Comparison of ENCODE assay signal across 1 cellular context in the genomic region with DNA sequence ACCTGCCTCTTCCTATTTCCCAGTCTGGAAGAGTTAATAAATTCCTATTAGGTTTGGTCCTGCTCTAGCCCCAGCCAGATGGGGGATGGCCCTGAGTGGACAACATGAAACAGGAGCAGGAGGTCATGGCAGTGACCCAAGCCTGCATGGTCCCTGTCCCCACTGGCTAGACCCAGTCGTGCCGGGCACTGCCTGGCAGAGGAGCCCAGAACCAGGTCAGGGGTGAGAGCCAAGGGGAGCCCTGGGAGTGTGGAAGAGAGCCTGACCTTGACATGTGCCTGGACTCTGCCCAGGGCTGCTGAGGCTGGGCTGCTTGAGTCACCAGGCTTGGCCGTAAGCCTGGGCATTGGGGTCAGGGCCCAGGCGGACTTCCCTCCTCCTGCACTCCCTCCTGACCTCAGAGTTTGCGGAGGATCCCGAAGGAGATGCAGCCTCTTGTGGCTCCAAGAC.
TF ChIP-seq lines count a peak whose summit lies in the region.

No MANE protein-coding gene starts in this region.

TF ChIP-seq in HepG2, 621 proteins besides CTCF, POLR2A, EP300 and RAD21 (continued from another document):
- TF ChIP-seq CSRNP1 (CRISPR knock-in tag; IDR thresholded peaks at IDR 0.05), result 0 out of 2 replicates have a peak, but pooled peaks have one; percentile 39
- TF ChIP-seq ZNF225 (CRISPR knock-in tag; IDR thresholded peaks at IDR 0.05), result peak; percentile 19; the same call in 1 of the 2 replicates
- TF ChIP-seq KLF12 (CRISPR knock-in tag; IDR thresholded peaks at IDR 0.05; ENCODE audit: borderline replicate concordance), result no peak
- TF ChIP-seq, protein P1, sequence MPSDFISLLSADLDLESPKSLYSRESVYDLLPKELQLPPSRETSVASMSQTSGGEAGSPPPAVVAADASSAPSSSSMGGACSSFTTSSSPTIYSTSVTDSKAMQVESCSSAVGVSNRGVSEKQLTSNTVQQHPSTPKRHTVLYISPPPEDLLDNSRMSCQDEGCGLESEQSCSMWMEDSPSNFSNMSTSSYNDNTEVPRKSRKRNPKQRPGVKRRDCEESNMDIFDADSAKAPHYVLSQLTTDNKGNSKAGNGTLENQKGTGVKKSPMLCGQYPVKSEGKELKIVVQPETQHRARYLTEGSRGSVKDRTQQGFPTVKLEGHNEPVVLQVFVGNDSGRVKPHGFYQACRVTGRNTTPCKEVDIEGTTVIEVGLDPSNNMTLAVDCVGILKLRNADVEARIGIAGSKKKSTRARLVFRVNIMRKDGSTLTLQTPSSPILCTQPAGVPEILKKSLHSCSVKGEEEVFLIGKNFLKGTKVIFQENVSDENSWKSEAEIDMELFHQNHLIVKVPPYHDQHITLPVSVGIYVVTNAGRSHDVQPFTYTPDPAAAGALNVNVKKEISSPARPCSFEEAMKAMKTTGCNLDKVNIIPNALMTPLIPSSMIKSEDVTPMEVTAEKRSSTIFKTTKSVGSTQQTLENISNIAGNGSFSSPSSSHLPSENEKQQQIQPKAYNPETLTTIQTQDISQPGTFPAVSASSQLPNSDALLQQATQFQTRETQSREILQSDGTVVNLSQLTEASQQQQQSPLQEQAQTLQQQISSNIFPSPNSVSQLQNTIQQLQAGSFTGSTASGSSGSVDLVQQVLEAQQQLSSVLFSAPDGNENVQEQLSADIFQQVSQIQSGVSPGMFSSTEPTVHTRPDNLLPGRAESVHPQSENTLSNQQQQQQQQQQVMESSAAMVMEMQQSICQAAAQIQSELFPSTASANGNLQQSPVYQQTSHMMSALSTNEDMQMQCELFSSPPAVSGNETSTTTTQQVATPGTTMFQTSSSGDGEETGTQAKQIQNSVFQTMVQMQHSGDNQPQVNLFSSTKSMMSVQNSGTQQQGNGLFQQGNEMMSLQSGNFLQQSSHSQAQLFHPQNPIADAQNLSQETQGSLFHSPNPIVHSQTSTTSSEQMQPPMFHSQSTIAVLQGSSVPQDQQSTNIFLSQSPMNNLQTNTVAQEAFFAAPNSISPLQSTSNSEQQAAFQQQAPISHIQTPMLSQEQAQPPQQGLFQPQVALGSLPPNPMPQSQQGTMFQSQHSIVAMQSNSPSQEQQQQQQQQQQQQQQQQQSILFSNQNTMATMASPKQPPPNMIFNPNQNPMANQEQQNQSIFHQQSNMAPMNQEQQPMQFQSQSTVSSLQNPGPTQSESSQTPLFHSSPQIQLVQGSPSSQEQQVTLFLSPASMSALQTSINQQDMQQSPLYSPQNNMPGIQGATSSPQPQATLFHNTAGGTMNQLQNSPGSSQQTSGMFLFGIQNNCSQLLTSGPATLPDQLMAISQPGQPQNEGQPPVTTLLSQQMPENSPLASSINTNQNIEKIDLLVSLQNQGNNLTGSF (CRISPR knock-in tag; IDR thresholded peaks at IDR 0.05), result no peak
- no peak for TF ChIP-seq ZMAT3 (CRISPR knock-in tag; conservative IDR thresholded peaks at IDR 0.05)
- TF ChIP-seq NCOA2 (CRISPR knock-in tag; IDR thresholded peaks at IDR 0.05), result no peak
- TF ChIP-seq BHLHE40 (IDR thresholded peaks at IDR 0.05; ENCODE audit: low read length), result peak; percentile 88
- peak; percentile 72 for TF ChIP-seq ARID5B (CRISPR knock-in tag; IDR thresholded peaks at IDR 0.05)
- peak; percentile 55; the same call in 1 of the 2 replicates for TF ChIP-seq BCL6 (CRISPR knock-in tag; IDR thresholded peaks at IDR 0.05)
- TF ChIP-seq, protein P2, sequence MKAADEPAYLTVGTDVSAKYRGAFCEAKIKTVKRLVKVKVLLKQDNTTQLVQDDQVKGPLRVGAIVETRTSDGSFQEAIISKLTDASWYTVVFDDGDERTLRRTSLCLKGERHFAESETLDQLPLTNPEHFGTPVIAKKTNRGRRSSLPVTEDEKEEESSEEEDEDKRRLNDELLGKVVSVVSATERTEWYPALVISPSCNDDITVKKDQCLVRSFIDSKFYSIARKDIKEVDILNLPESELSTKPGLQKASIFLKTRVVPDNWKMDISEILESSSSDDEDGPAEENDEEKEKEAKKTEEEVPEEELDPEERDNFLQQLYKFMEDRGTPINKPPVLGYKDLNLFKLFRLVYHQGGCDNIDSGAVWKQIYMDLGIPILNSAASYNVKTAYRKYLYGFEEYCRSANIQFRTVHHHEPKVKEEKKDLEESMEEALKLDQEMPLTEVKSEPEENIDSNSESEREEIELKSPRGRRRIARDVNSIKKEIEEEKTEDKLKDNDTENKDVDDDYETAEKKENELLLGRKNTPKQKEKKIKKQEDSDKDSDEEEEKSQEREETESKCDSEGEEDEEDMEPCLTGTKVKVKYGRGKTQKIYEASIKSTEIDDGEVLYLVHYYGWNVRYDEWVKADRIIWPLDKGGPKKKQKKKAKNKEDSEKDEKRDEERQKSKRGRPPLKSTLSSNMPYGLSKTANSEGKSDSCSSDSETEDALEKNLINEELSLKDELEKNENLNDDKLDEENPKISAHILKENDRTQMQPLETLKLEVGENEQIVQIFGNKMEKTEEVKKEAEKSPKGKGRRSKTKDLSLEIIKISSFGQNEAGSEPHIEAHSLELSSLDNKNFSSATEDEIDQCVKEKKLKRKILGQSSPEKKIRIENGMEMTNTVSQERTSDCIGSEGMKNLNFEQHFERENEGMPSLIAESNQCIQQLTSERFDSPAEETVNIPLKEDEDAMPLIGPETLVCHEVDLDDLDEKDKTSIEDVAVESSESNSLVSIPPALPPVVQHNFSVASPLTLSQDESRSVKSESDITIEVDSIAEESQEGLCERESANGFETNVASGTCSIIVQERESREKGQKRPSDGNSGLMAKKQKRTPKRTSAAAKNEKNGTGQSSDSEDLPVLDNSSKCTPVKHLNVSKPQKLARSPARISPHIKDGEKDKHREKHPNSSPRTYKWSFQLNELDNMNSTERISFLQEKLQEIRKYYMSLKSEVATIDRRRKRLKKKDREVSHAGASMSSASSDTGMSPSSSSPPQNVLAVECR (CRISPR knock-in tag; IDR thresholded peaks at IDR 0.05; ENCODE audit: borderline replicate concordance), result no peak
- TF ChIP-seq ZBTB38 (CRISPR knock-in tag; IDR thresholded peaks at IDR 0.05), result no peak
- TF ChIP-seq ZNF775 (CRISPR knock-in tag; IDR thresholded peaks at IDR 0.05; ENCODE audit: borderline replicate concordance), result no peak
- TF ChIP-seq, protein P3, sequence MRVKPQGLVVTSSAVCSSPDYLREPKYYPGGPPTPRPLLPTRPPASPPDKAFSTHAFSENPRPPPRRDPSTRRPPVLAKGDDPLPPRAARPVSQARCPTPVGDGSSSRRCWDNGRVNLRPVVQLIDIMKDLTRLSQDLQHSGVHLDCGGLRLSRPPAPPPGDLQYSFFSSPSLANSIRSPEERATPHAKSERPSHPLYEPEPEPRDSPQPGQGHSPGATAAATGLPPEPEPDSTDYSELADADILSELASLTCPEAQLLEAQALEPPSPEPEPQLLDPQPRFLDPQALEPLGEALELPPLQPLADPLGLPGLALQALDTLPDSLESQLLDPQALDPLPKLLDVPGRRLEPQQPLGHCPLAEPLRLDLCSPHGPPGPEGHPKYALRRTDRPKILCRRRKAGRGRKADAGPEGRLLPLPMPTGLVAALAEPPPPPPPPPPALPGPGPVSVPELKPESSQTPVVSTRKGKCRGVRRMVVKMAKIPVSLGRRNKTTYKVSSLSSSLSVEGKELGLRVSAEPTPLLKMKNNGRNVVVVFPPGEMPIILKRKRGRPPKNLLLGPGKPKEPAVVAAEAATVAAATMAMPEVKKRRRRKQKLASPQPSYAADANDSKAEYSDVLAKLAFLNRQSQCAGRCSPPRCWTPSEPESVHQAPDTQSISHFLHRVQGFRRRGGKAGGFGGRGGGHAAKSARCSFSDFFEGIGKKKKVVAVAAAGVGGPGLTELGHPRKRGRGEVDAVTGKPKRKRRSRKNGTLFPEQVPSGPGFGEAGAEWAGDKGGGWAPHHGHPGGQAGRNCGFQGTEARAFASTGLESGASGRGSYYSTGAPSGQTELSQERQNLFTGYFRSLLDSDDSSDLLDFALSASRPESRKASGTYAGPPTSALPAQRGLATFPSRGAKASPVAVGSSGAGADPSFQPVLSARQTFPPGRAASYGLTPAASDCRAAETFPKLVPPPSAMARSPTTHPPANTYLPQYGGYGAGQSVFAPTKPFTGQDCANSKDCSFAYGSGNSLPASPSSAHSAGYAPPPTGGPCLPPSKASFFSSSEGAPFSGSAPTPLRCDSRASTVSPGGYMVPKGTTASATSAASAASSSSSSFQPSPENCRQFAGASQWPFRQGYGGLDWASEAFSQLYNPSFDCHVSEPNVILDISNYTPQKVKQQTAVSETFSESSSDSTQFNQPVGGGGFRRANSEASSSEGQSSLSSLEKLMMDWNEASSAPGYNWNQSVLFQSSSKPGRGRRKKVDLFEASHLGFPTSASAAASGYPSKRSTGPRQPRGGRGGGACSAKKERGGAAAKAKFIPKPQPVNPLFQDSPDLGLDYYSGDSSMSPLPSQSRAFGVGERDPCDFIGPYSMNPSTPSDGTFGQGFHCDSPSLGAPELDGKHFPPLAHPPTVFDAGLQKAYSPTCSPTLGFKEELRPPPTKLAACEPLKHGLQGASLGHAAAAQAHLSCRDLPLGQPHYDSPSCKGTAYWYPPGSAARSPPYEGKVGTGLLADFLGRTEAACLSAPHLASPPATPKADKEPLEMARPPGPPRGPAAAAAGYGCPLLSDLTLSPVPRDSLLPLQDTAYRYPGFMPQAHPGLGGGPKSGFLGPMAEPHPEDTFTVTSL (CRISPR knock-in tag; IDR thresholded peaks at IDR 0.05; ENCODE audit: borderline replicate concordance), result 0 out of 2 replicates have a peak, but pooled peaks have one; percentile 19
